Comparison of ENCODE assay signal across 19 cellular contexts in genomic region chr3:140931016-140931454, GRCh38. TPM values are rescaled to one million over a fixed set of nuclear protein-coding genes. Genes with fewer than 3 reads are reported as not detected.
DNase-seq lines count a peak whose midpoint lies in the region; ATAC-seq and TF ChIP-seq lines count a peak whose summit lies in the region.
"Had no signal": no experiment of that assay in that cellular context is flagged by ENCODE, and none has a peak within 500 bp of the region (broad histone marks: within the 10 kb centered on the region; RNA-seq: fewer than 3 reads in every experiment).

No MANE protein-coding gene starts in this region.

- H3K4me3 ChIP-seq in BE2C (ENCODE audit: low read depth, low read length) (peak overlapping the region; percentile 17; the same call in 1 of the 2 replicates), HUES6 (ENCODE audit: low read depth, low read length) (peak overlapping the region; percentile 79), prostate gland (no peak overlapping the region)
- H3K4me3 ChIP-seq: Peyer's patch, sigmoid colon, SK-N-MC had no signal

- TF ChIP-seq POLR2A in prostate gland (IDR thresholded peaks at IDR 0.05), result no peak

- H3K36me3 ChIP-seq in BE2C, result no peaks in the 10 kb centered on the region
- H3K36me3 ChIP-seq in HUES6 (ENCODE audit: control insufficient read depth, insufficient read depth, low read length), result no peaks in the 10 kb centered on the region
- no peaks in the 10 kb centered on the region for H3K36me3 ChIP-seq in prostate gland
- H3K36me3 ChIP-seq: Peyer's patch, sigmoid colon had no signal

- H3K9ac ChIP-seq in HUES6 (ENCODE audit: low read length), result no peak overlapping the region

- H3K9me3 Mint-ChIP-seq in endothelial cell (ENCODE audit: unreplicated experiment) (no peaks in the 10 kb centered on the region), mesothelial cell of epicardium (peaks cover 5% of the 10 kb centered on the region)
- peaks cover 0 to 2% of the 10 kb centered on the region in 2 donors for H3K9me3 Mint-ChIP-seq in activated T-cell treated with anti-CD3 and anti-CD28 coated beads, Interleukin-2, amount 50 U/mL, for 72 hours
- H3K9me3 Mint-ChIP-seq: central memory CD8-positive, alpha-beta T cell had no signal

- TF ChIP-seq CTCF in BE2C (IDR thresholded peaks at IDR 0.05; ENCODE audit: low read depth, low read length), result no peak
- no peak for TF ChIP-seq CTCF in endothelial cell (IDR thresholded peaks at IDR 0.05; ENCODE audit: unreplicated experiment)
- TF ChIP-seq CTCF in mesothelial cell of epicardium (IDR thresholded peaks at IDR 0.05; ENCODE audit: unreplicated experiment), result no peak
- TF ChIP-seq CTCF in GM10248 (IDR thresholded peaks at IDR 0.05; ENCODE audit: control extremely low read depth, extremely low read depth, low read depth, missing control alignments), result no peak
- TF ChIP-seq CTCF in prostate gland (IDR thresholded peaks at IDR 0.05), result no peak

- no peaks in the 10 kb centered on the region for H3K9me3 ChIP-seq in BE2C
- no peaks in the 10 kb centered on the region for H3K9me3 ChIP-seq in HUES6 (ENCODE audit: control insufficient read depth, insufficient read depth, low read depth, low read length)
- no peaks in the 10 kb centered on the region for H3K9me3 ChIP-seq in prostate gland
- H3K9me3 ChIP-seq: sigmoid colon had no signal

- WGBS in prostate gland, result 13% methylated on average over 12 of the region's 12 CpGs

- H3K4me1 Mint-ChIP-seq in endothelial cell (ENCODE audit: unreplicated experiment) (no peaks in the 10 kb centered on the region), mesothelial cell of epicardium (peaks cover 8% of the 10 kb centered on the region)
- H3K4me1 Mint-ChIP-seq in activated T-cell treated with anti-CD3 and anti-CD28 coated beads, Interleukin-2, amount 50 U/mL, for 72 hours (ENCODE audit: low read depth), result no peaks in the 10 kb centered on the region
- H3K4me1 Mint-ChIP-seq: central memory CD8-positive, alpha-beta T cell had no signal

- H3K27me3 Mint-ChIP-seq in endothelial cell (ENCODE audit: unreplicated experiment) (peaks cover 2% of the 10 kb centered on the region), mesothelial cell of epicardium (ENCODE audit: low read depth) (peaks cover 5% of the 10 kb centered on the region)
- H3K27me3 Mint-ChIP-seq in activated T-cell treated with anti-CD3 and anti-CD28 coated beads, Interleukin-2, amount 50 U/mL, for 72 hours (ENCODE audit: low read depth), result no peaks in the 10 kb centered on the region

- no peaks in the 10 kb centered on the region for H3K36me3 Mint-ChIP-seq in endothelial cell (ENCODE audit: low read depth, unreplicated experiment)
- peaks cover 2% of the 10 kb centered on the region for H3K36me3 Mint-ChIP-seq in mesothelial cell of epicardium
- H3K36me3 Mint-ChIP-seq in activated T-cell treated with anti-CD3 and anti-CD28 coated beads, Interleukin-2, amount 50 U/mL, for 72 hours (ENCODE audit: insufficient read depth in 2 of 2), result no peaks in the 10 kb centered on the region

- peak overlapping the region; percentile 87 for H3K4me3 Mint-ChIP-seq in endothelial cell (ENCODE audit: unreplicated experiment)
- peak overlapping the region; percentile 58 for H3K4me3 Mint-ChIP-seq in mesothelial cell of epicardium
- no peak overlapping the region for H3K4me3 Mint-ChIP-seq in activated T-cell treated with anti-CD3 and anti-CD28 coated beads, Interleukin-2, amount 50 U/mL, for 72 hours
- H3K4me3 Mint-ChIP-seq: activated T-cell treated with anti-CD3 and anti-CD28 coated beads, Interleukin-2, amount 50 U/mL, for 24 hours; central memory CD8-positive, alpha-beta T cell had no signal

- H3K27me3 ChIP-seq in BE2C (peaks cover 9% of the 10 kb centered on the region), HUES6 (ENCODE audit: control insufficient read depth, insufficient read depth, low read length) (no peaks in the 10 kb centered on the region), prostate gland (replicated peaks; ENCODE audit: insufficient read depth) (no peaks in the 10 kb centered on the region)
- H3K27me3 ChIP-seq: Peyer's patch, sigmoid colon had no signal

- H3K27ac Mint-ChIP-seq in endothelial cell (ENCODE audit: unreplicated experiment) (no peak overlapping the region), mesothelial cell of epicardium (no peak overlapping the region)
- no peak overlapping the region for H3K27ac Mint-ChIP-seq in activated T-cell treated with anti-CD3 and anti-CD28 coated beads, Interleukin-2, amount 50 U/mL, for 72 hours
- H3K27ac Mint-ChIP-seq: activated T-cell treated with anti-CD3 and anti-CD28 coated beads, Interleukin-2, amount 50 U/mL, for 24 hours had no signal

- H3K4me1 ChIP-seq in BE2C, result no peaks in the 10 kb centered on the region
- peaks cover 5% of the 10 kb centered on the region; the same call in 1 of the 2 replicates for H3K4me1 ChIP-seq in HUES6 (ENCODE audit: control insufficient read depth, insufficient read depth, low read length)
- H3K4me1 ChIP-seq in prostate gland (replicated peaks), result no peaks in the 10 kb centered on the region
- H3K4me1 ChIP-seq: Peyer's patch, sigmoid colon had no signal

- POLR2A ChIA-PET in GM10248 (lab: Yijun Ruan, JAX), result no interaction called here

- intact Hi-C loops in prostate gland (cut with DNase I), result no loop called here

- no peak for ATAC-seq in activated T-cell treated with anti-CD3 and anti-CD28 coated beads, Interleukin-2, amount 50 U/mL, for 72 hours (replicated peaks in 1 of 2)
- ATAC-seq in SK-N-SH treated with all-trans-retinoic acid at 6 μM for 48 hours, result no peak

- CTCF ChIA-PET in GM10248 (lab: Yijun Ruan, JAX), result interaction anchor here (0.8 to 1.2 kb wide), 2 partner anchors 13 to 27 kb away, joined by 3 to 4 read pairs; no protein-coding TSS in a partner anchor

- DNase-seq in BE2C (no peak), endothelial cell (ENCODE audit: low spot score) (peak; percentile 27), mesothelial cell of epicardium (ENCODE audit: low spot score in 2 of 2, unreplicated experiment in 2 of 2) (no peak), GM10248 (ENCODE audit: extremely low spot score) (no peak), prostate gland (ENCODE audit: low spot score) (no peak)
- no peak for DNase-seq in activated T-cell treated with anti-CD3 and anti-CD28 coated beads, Interleukin-2, amount 50 U/mL, for 72 hours
- DNase-seq: activated CD4-positive, alpha-beta T cell treated with anti-CD3 and anti-CD28 coated beads, Interleukin-2, amount 50 U/mL, for 4 hours; activated T-cell treated with anti-CD3 and anti-CD28 coated beads, Interleukin-2, amount 50 U/mL, for 24 hours; COR-L47; islet precursor cell; mesenchymal stem cell; MV-4-11; sigmoid colon; stimulated activated CD4-positive, alpha-beta T cell treated with anti-CD3 and anti-CD28 coated beads, Interleukin-4, amount 100 ng/mL, for 1 hour had no signal

- H3K27ac ChIP-seq in HUES6 (ENCODE audit: low read depth, low read length) (no peak overlapping the region), prostate gland (no peak overlapping the region)
- H3K27ac ChIP-seq: Peyer's patch, sigmoid colon, SK-N-MC had no signal

TF ChIP-seq in SK-N-SH treated with all-trans-retinoic acid at 6 μM for 48 hours, 23 proteins besides CTCF, POLR2A, EP300 and RAD21:
- TF ChIP-seq ISL1 (CRISPR knock-in tag; IDR thresholded peaks at IDR 0.05) (no peak), CSDC2 (CRISPR knock-in tag; IDR thresholded peaks at IDR 0.05) (no peak), CREB5 (CRISPR knock-in tag; IDR thresholded peaks at IDR 0.05; ENCODE audit: low read depth) (no peak), RARB (CRISPR knock-in tag; IDR thresholded peaks at IDR 0.05) (no peak), TOX (CRISPR knock-in tag; IDR thresholded peaks at IDR 0.05; ENCODE audit: borderline replicate concordance) (no peak), SNAI2 (CRISPR knock-in tag; IDR thresholded peaks at IDR 0.05) (no peak), TSHZ2 (CRISPR knock-in tag; IDR thresholded peaks at IDR 0.05) (no peak), ZC3H10 (CRISPR knock-in tag; IDR thresholded peaks at IDR 0.05) (no peak)

RNA-seq across cellular contexts. Expression of gene SLC25A36, which starts 10.6 kb away (rescaled TPM):
- polyA plus RNA-seq in BE2C (2012; ENCODE audit: insufficient read depth, insufficient read length, low read depth), result 46.7 TPM
- total RNA-seq in endothelial cell (ENCODE audit: unreplicated experiment) (80.7 TPM), mesothelial cell of epicardium (137 to 156 TPM (median 145 TPM) in 3 replicates), prostate gland (10 to 100 TPM; 91.0 to 93.9 TPM)
- 10 to 100 TPM; 67.5 to 83.6 TPM for total RNA-seq in activated T-cell treated with anti-CD3 and anti-CD28 coated beads, Interleukin-2, amount 50 U/mL, for 72 hours

Comparison
In these comparisons a context has a peak if more than half of its experiments do, and no peak if none do; other contexts are left out.
1. H3K4me3 ChIP-seq: peak in BE2C (single experiment) and HUES6 (single experiment); none in prostate gland (0 of 2).
2. H3K4me3 Mint-ChIP-seq: peak in endothelial cell (single experiment) and mesothelial cell of epicardium (single experiment); none in activated T-cell treated with anti-CD3 and anti-CD28 coated beads, Interleukin-2, amount 50 U/mL, for 72 hours (0 of 2).